Comparison of ENCODE assay signal across 15 cellular contexts in genomic region chr6:31138982-31139381, GRCh38. TPM values are rescaled to one million over a fixed set of nuclear protein-coding genes. Genes with fewer than 3 reads are reported as not detected.
DNase-seq lines count a peak whose midpoint lies in the region; ATAC-seq and TF ChIP-seq lines count a peak whose summit lies in the region.
"Had no signal": no experiment of that assay in that cellular context is flagged by ENCODE, and none has a peak within 500 bp of the region (broad histone marks: within the 10 kb centered on the region; RNA-seq: fewer than 3 reads in every experiment).

Gene PSORS1C2 (minus strand): TSS chr6:31139066. CDS start chr6:31139026, 40 bp downstream.

- H3K9ac ChIP-seq in HCT116 (ENCODE audit: low read length): no peak within 1 kb of the TSS
- H3K9ac ChIP-seq in parathyroid adenoma: no peak within 1 kb of the TSS

- no peaks in the 10 kb centered on the region for H3K9me2 ChIP-seq in HCT116 (ENCODE audit: insufficient read depth)
- no peaks in the 10 kb centered on the region for H3K9me2 ChIP-seq in OCI-LY7 (ENCODE audit: insufficient read depth, low read length)

- no peaks in the 10 kb centered on the region for H3K9me3 ChIP-seq in HCT116 (ENCODE audit: control insufficient read depth in 1 of 2, insufficient read depth in 1 of 2, low read depth in 1 of 2, low read length in 2 of 2)
- H3K9me3 ChIP-seq in OCI-LY7 (ENCODE audit: low read length): no peaks in the 10 kb centered on the region
- no peaks in the 10 kb centered on the region for H3K9me3 ChIP-seq in parathyroid adenoma (ENCODE audit: control insufficient read depth, low read length)

- ATAC-seq in HCT116 (no peak), left ventricle myocardium superior (no peak)

- H3K27me3 ChIP-seq in HCT116 (ENCODE audit: insufficient read depth, low read length): no peaks in the 10 kb centered on the region
- no peaks in the 10 kb centered on the region for H3K27me3 ChIP-seq in parathyroid adenoma (ENCODE audit: control insufficient read depth, insufficient read depth, low read length)
- no peaks in the 10 kb centered on the region for H3K27me3 ChIP-seq in H7 (ENCODE audit: control insufficient read depth, insufficient read depth, low read length)

- peak within 1 kb of the TSS; percentile 37 for H3K4me3 Mint-ChIP-seq in endothelial cell (ENCODE audit: unreplicated experiment)

- no TSS peak for BruUV-seq in HCT116 (replicated peaks; lab: Mats Ljungman, UMichigan)
- no TSS peak for BruUV-seq in OCI-LY7 (replicated peaks; lab: Mats Ljungman, UMichigan)

- no peak for TF ChIP-seq POLR2A in HCT116 (IDR thresholded peaks at IDR 0.05; ENCODE audit: borderline replicate concordance, extremely low read depth, insufficient read depth, insufficient read length)

- RAD21 ChIA-PET in HCT116 (lab: Charles Lee; ENCODE audit: low non-redundant PET in 1 of 2, low total read pairs in 2 of 2, uncharacterized antibody in 2 of 2, unreplicated experiment in 2 of 2): no interaction called here

- POLR2A ChIA-PET in HCT116 (lab: Charles Lee): interaction anchor here (0.7 kb wide), 1 partner anchor 155 kb away, joined by 3 read pairs; the partner anchor contains the start of gene MUC21
- POLR2A ChIA-PET in OCI-LY7 (lab: Charles Lee): interaction anchor here (0.9 kb wide), 1 partner anchor 25 kb away, joined by 3 read pairs; no protein-coding TSS in a partner anchor

- DNase-seq in HCT116 (ENCODE audit: low read depth, low spot score) (no peak), OCI-LY7 (ENCODE audit: low spot score) (no peak), endothelial cell (ENCODE audit: low spot score) (no peak), NCI-H1694 (lab: John Stamatoyannopoulos, UW) (no peak), H7 (no peak), left ventricle myocardium superior (no peak)
- DNase-seq: activated CD8-positive, alpha-beta memory T cell treated with anti-CD3 and anti-CD28 coated beads for 24 hours; activated naive CD4-positive, alpha-beta T cell treated with Interleukin-2 at 50 U/mL for 16 hours; CD4-positive, alpha-beta memory T cell; GDM1; head of caudate nucleus; NCI-H187 treated with DMSO at 0.1 percent for 48 hours; stimulated activated naive CD4-positive, alpha-beta T cell treated with Interleukin-2 at 50 U/mL for 16 hours had no signal

- H3K36me3 ChIP-seq in HCT116 (ENCODE audit: control insufficient read depth in 1 of 2, insufficient read depth in 2 of 2, low read length in 2 of 2): no peaks in the 10 kb centered on the region
- no peaks in the 10 kb centered on the region for H3K36me3 ChIP-seq in OCI-LY7 (ENCODE audit: insufficient read depth, low read length)
- H3K36me3 ChIP-seq in parathyroid adenoma (ENCODE audit: control insufficient read depth, insufficient read depth, low read length): no peaks in the 10 kb centered on the region
- H3K36me3 ChIP-seq in H7 (replicated peaks; ENCODE audit: control insufficient read depth, insufficient read depth, low read length): peaks cover 8% of the 10 kb centered on the region

- peak within 1 kb of the TSS; percentile 94 for H3K27ac Mint-ChIP-seq in endothelial cell (ENCODE audit: unreplicated experiment)

- H2AFZ ChIP-seq in HCT116 (ENCODE audit: low read depth, low read length, poor library complexity, severe bottlenecking) (no peak within 1 kb of the TSS), OCI-LY7 (ENCODE audit: low read length) (no peak within 1 kb of the TSS; the same call in 1 of the 2 replicates), parathyroid adenoma (peak within 1 kb of the TSS; percentile 85)

- TF ChIP-seq CTCF in HCT116 (IDR thresholded peaks at IDR 0.05 in 2 of 3, conservative IDR thresholded peaks at IDR 0.05 in 1 of 3; ENCODE audit: borderline replicate concordance in 1 of 3, insufficient read depth in 1 of 3, low read depth in 2 of 3, low read length in 2 of 3) (no peak), OCI-LY7 (conservative IDR thresholded peaks at IDR 0.05; ENCODE audit: low read length) (no peak), endothelial cell (IDR thresholded peaks at IDR 0.05; ENCODE audit: unreplicated experiment) (no peak), parathyroid adenoma (IDR thresholded peaks at IDR 0.05) (no peak)

- H3K4me3 ChIP-seq in HCT116 (replicated peaks in 1 of 2; ENCODE audit: low read depth in 1 of 2, low read length in 2 of 2) (no peak within 1 kb of the TSS), OCI-LY7 (ENCODE audit: low read depth, low read length, poor library complexity, severe bottlenecking) (no peak within 1 kb of the TSS), parathyroid adenoma (ENCODE audit: low read depth, low read length) (no peak within 1 kb of the TSS), H7 (ENCODE audit: insufficient read depth, low read depth, low read length) (no peak within 1 kb of the TSS)

- CTCF ChIA-PET in HCT116 (lab: Charles Lee) (interaction anchor here (0.7 to 1.0 kb wide), 5 partner anchors 8 to 228 kb away, joined by 3 to 5 read pairs (median 4); partner anchors contain the start of gene PSORS1C1), OCI-LY7 (lab: Charles Lee; ENCODE audit: unreplicated experiment) (interaction anchor here (2.0 kb wide), 1 partner anchor 228 kb away, joined by 4 read pairs; no protein-coding TSS in a partner anchor)

- intact Hi-C loops in HCT116 (cut with micrococcal nuclease) (no loop called here), OCI-LY7 (cut with micrococcal nuclease; ENCODE audit: unreplicated experiment) (no loop called here), left ventricle myocardium superior (cut with micrococcal nuclease) (loop anchor here (5.0 kb wide), 2 partner anchors 53 to 228 kb away; no protein-coding TSS in a partner anchor)

- H3K4me2 ChIP-seq in HCT116 (ENCODE audit: low read length) (peak within 1 kb of the TSS; percentile 69), OCI-LY7 (ENCODE audit: low read length) (peak within 1 kb of the TSS; percentile 50; the same call in 1 of the 2 replicates), parathyroid adenoma (ENCODE audit: low read length) (no peak within 1 kb of the TSS)

- H3K9me3 Mint-ChIP-seq in endothelial cell (ENCODE audit: unreplicated experiment): no peaks in the 10 kb centered on the region
- H3K9me3 Mint-ChIP-seq: CD4-positive, alpha-beta memory T cell had no signal

- TF ChIP-seq RAD21 in HCT116 (IDR thresholded peaks at IDR 0.05; ENCODE audit: low read depth): no peak

- H3K27me3 Mint-ChIP-seq in endothelial cell (ENCODE audit: unreplicated experiment): peaks cover 2% of the 10 kb centered on the region

- H3K27ac ChIP-seq in HCT116 (ENCODE audit: low read depth, low read length): peak within 1 kb of the TSS; percentile 7; the same call in 1 of the 2 replicates
- no peak within 1 kb of the TSS for H3K27ac ChIP-seq in OCI-LY7 (ENCODE audit: low read depth, low read length, poor library complexity, severe bottlenecking)
- no peak within 1 kb of the TSS for H3K27ac ChIP-seq in parathyroid adenoma

- peaks cover 7% of the 10 kb centered on the region for H3K36me3 Mint-ChIP-seq in endothelial cell (ENCODE audit: low read depth, unreplicated experiment)
- H3K36me3 Mint-ChIP-seq: CD4-positive, alpha-beta memory T cell had no signal

- H4K20me1 ChIP-seq in HCT116 (ENCODE audit: insufficient read depth) (no peaks in the 10 kb centered on the region), OCI-LY7 (ENCODE audit: insufficient read depth, low read length) (no peaks in the 10 kb centered on the region)

- H3K79me2 ChIP-seq in HCT116 (ENCODE audit: insufficient read depth, low read length): no peaks in the 10 kb centered on the region
- H3K79me2 ChIP-seq in OCI-LY7 (ENCODE audit: insufficient read depth, low read depth, low read length): no peaks in the 10 kb centered on the region
- no peaks in the 10 kb centered on the region for H3K79me2 ChIP-seq in parathyroid adenoma

- peaks cover 25% of the 10 kb centered on the region for H3K4me1 Mint-ChIP-seq in endothelial cell (ENCODE audit: unreplicated experiment)

- H3K4me1 ChIP-seq in HCT116 (ENCODE audit: control insufficient read depth in 1 of 2, insufficient read depth in 2 of 2, low read length in 2 of 2) (peaks cover 4 to 13% of the 10 kb centered on the region in 2 experiments; a peak in 3 of 4 replicates), OCI-LY7 (ENCODE audit: insufficient read depth, low read length, poor library complexity, severe bottlenecking) (peaks cover 6% of the 10 kb centered on the region), parathyroid adenoma (no peaks in the 10 kb centered on the region)

TF ChIP-seq in HCT116, 20 proteins besides CTCF, POLR2A, EP300 and RAD21:
- no peak for TF ChIP-seq SP1 (IDR thresholded peaks at IDR 0.05; ENCODE audit: low read depth)
- TF ChIP-seq POLR2AphosphoS5 (IDR thresholded peaks at IDR 0.05; ENCODE audit: low read depth, low read length): 0 out of 2 replicates have a peak, but pooled peaks have one; percentile 25

RNA-seq across cellular contexts. Expression of gene PSORS1C2, which starts in this region (rescaled TPM):
- total RNA-seq in HCT116 (2021; ENCODE audit: unreplicated experiment): not detected
- polyA plus RNA-seq in HCT116 (2012): 1.6 and 1.7 TPM in 2 replicates
- total RNA-seq in OCI-LY7 (2014; rRNA removed; shearing (Covaris generic)): not detected in 2 replicates
- total RNA-seq in OCI-LY7 (2022): not detected in 2 replicates
- 0.38 TPM for total RNA-seq in endothelial cell (ENCODE audit: unreplicated experiment)
- total RNA-seq in H7 (2014; rRNA removed; shearing (Covaris generic)): 0.07 TPM in 1 of 2 replicates, not detected in the other
- total RNA-seq in left ventricle myocardium superior: not detected
- total RNA-seq: cardiac septum; CD4-positive, alpha-beta memory T cell had no signal
- polyA plus RNA-seq: CD4-positive, alpha-beta memory T cell had no signal
